ENCODE assay signal across 13 cellular contexts in genomic region chr1:198153103-198153502, GRCh38. TPM values are rescaled to one million over a fixed set of nuclear protein-coding genes. Genes with fewer than 3 reads are reported as not detected.
DNase-seq lines count a peak whose midpoint lies in the region; ATAC-seq and TF ChIP-seq lines count a peak whose summit lies in the region.
"Had no signal": no experiment of that assay in that cellular context is flagged by ENCODE, and none has a peak within 500 bp of the region (broad histone marks: within the 10 kb centered on the region; RNA-seq: fewer than 3 reads in every experiment).

No MANE protein-coding gene starts in this region.

- H3K9me3 ChIP-seq in ascending aorta (no peaks in the 10 kb centered on the region), SJCRH30 (replicated peaks) (no peaks in the 10 kb centered on the region)

- intact Hi-C loops in ascending aorta (cut with DNase I) (loop anchor here (10.0 kb wide), 2 partner anchors 112 to 378 kb away; partner anchors contain the start of gene DENND1B), left ventricle myocardium superior (cut with micrococcal nuclease) (loop anchor here (10.0 kb wide), 1 partner anchor 132 kb away; no protein-coding TSS in a partner anchor)

- peak overlapping the region; percentile 42 to 99 for H3K27ac ChIP-seq in ascending aorta
- no peak overlapping the region for H3K27ac ChIP-seq in SJCRH30
- H3K27ac ChIP-seq: foreskin keratinocyte had no signal

- ATAC-seq in left ventricle myocardium superior, result peak; percentile 61
- no peak for ATAC-seq in HG02973 (IDR thresholded peaks at IDR 0.05; ENCODE audit: unreplicated experiment)
- no peak for ATAC-seq in HG03521 (IDR thresholded peaks at IDR 0.05; ENCODE audit: unreplicated experiment)
- ATAC-seq: foreskin keratinocyte had no signal

- peaks cover 10 to 26% of the 10 kb centered on the region in 2 donors for H3K4me1 ChIP-seq in ascending aorta
- H3K4me1 ChIP-seq in SJCRH30, result no peaks in the 10 kb centered on the region

- H3K27me3 ChIP-seq in ascending aorta (no peaks in the 10 kb centered on the region), SJCRH30 (no peaks in the 10 kb centered on the region)
- H3K27me3 ChIP-seq: foreskin keratinocyte had no signal

- H3K4me3 ChIP-seq in ascending aorta, result no peak overlapping the region
- no peak overlapping the region for H3K4me3 ChIP-seq in SJCRH30

- DNase-seq in A172 (ENCODE audit: low spot score) (peak; percentile 52), LoVo (ENCODE audit: low spot score) (peak; percentile 17), ascending aorta (ENCODE audit: low spot score in 2 of 2) (peak in 1 of 2 donors; percentile 90), left ventricle myocardium superior (no peak), SJCRH30 (no peak), NCI-H1694 treated with DMSO at 0.1 percent for 48 hours (lab: John Stamatoyannopoulos, UW) (no peak)
- DNase-seq: activated CD4-positive, alpha-beta T cell treated with anti-CD3 and anti-CD28 coated beads, Interleukin-2, amount 50 U/mL, for 1 hour; activated gamma-delta T cell; DND-41; foreskin keratinocyte; nephron progenitor cell had no signal

- H3K36me3 ChIP-seq in ascending aorta, result no peaks in the 10 kb centered on the region
- no peaks in the 10 kb centered on the region for H3K36me3 ChIP-seq in SJCRH30

- TF ChIP-seq CTCF in ascending aorta (IDR thresholded peaks at IDR 0.05), result no peak

RNA-seq across cellular contexts. Expression of gene NEK7, which starts 3.7 kb away (rescaled TPM):
- total RNA-seq in A172 (2014; rRNA removed; shearing (Covaris generic)), result 658 and 699 TPM in 2 replicates
- total RNA-seq in ascending aorta (43.6 TPM), left ventricle myocardium superior (215 TPM)
- total RNA-seq in SJCRH30 (2014; rRNA removed; shearing (Covaris generic)), result 24.9 and 28.4 TPM in 2 replicates

Comparison
In these comparisons a context has a peak if more than half of its experiments do, and no peak if none do; other contexts are left out.
1. DNase-seq: peak in A172 (single experiment) and LoVo (single experiment); none in left ventricle myocardium superior (single experiment), SJCRH30 (0 of 2) and NCI-H1694 treated with DMSO at 0.1 percent for 48 hours (single experiment).